In the genomic region with DNA sequence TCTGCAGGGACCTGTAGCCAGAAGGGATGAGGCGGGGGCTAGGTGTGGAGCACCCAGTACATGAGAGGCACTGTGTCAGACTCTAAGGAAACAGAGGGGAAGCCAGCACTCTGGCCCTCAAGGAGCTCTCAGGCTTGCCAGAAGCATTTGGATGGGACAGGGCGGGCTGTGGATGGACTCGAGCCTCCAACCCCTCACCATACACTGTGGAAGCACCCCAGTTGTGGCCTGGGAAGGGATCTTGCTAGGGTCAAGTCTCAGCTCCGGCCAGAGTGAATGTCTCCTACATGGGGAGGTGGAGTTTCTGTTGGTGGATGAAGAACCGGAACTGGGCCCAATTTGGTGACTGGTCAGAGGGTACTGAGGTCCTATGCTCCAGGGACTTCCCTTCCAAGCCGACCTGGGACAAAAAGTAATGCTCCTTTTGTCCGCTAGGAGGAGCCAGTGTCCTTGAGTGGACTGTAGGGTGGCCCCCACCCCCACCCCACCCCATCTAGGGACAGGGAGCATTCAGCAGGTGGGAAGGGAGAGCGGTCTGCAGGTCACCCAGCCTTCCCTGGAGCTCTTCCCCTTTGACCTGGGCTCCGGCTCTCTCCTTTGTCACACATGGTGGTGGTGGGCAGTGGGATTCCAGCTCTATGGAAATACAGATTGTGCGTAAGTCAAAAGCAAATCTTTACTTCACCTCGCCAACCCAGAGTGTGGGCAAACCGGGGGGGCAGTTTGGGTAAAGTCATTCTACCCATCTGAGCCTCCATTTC, we compare ENCODE assay signal across 8 cellular contexts. TPM values are rescaled to one million over a fixed set of nuclear protein-coding genes. Genes with fewer than 3 reads are reported as not detected.
A peak's percentile ranks its signal among the peaks of the same experiment; 100 is the strongest.
DNase-seq lines count a peak whose midpoint lies in the region; ATAC-seq, FAIRE-seq and TF ChIP-seq lines count a peak whose summit lies in the region.

No MANE protein-coding gene starts in this region.

- FAIRE-seq in K562 (lab: Jason Lieb, UNC): peak; percentile 92

- peaks cover 21 to 42% of the 10 kb centered on the region in 2 experiments; a peak in 4 of 5 replicates for H3K27me3 ChIP-seq in K562 (ENCODE audit: control insufficient read depth in 2 of 2, insufficient read depth in 2 of 2, low read length in 2 of 2)

- WGBS in K562 (ENCODE audit: insufficient coverage, low coverage, missing lambda C conversion rate): 19% methylated on average over 10 of the region's 12 CpGs

- H4K20me1 ChIP-seq in K562 (replicated peaks; ENCODE audit: control insufficient read depth, insufficient read depth, low read length): peaks cover 3% of the 10 kb centered on the region; the same call in 1 of the 2 replicates

- H3K79me2 ChIP-seq in K562 (ENCODE audit: control insufficient read depth, insufficient read depth, low read length): no peaks in the 10 kb centered on the region

- no peak for TF ChIP-seq EP300 in K562 (IDR thresholded peaks at IDR 0.05; ENCODE audit: low read length)

- H3K36me3 Mint-ChIP-seq in immature natural killer cell: no peaks in the 10 kb centered on the region

- H3K4me3 ChIP-seq in HFF-Myc (replicated peaks; ENCODE audit: low read depth, low read length) (no peak overlapping the region), K562 (no peak overlapping the region)

- intact Hi-C loops in K562 (cut with micrococcal nuclease): loop anchor here (1.0 kb wide), 1 partner anchor 113 kb away; no protein-coding TSS in a partner anchor

- peak; percentile 44 to 71 for TF ChIP-seq RAD21 in K562 (CRISPR knock-in tag; conservative IDR thresholded peaks at IDR 0.05 in 1 of 2, IDR thresholded peaks at IDR 0.05 in 1 of 2)

- no peaks in the 10 kb centered on the region for H3K9me3 ChIP-seq in K562 (replicated peaks; ENCODE audit: control insufficient read depth, insufficient read depth, low read depth, low read length)

- peaks cover 0 to 5% of the 10 kb centered on the region in 2 experiments; a peak in 1 of 5 replicates for H3K4me1 ChIP-seq in K562 (replicated peaks in 1 of 2; ENCODE audit: control insufficient read depth in 2 of 2, insufficient read depth in 2 of 2, low read length in 2 of 2)

- peak; percentile 9 for DNase-seq in COLO668 (lab: John Stamatoyannopoulos, UW; ENCODE audit: unreplicated experiment)
- DNase-seq in HFF-Myc (ENCODE audit: extremely low read depth, low read depth): peak; percentile 21
- peak; percentile 55 for DNase-seq in SKM-1 (lab: John Stamatoyannopoulos, UW; ENCODE audit: unreplicated experiment)
- DNase-seq in K562 (ENCODE audit: extremely low read depth in 1 of 4, low spot score in 3 of 4): peak; percentile 82 to 96 (median 92)
- DNase-seq in immature natural killer cell: peak; percentile 28 to 42 (median 41)
- DNase-seq in stimulated activated CD8-positive, alpha-beta memory T cell treated with anti-CD3 and anti-CD28 coated beads, Interleukin-15, amount 100 ng/mL, for 24 hours (ENCODE audit: low read depth): peak; percentile 9

- POLR2A ChIA-PET in K562 (lab: Yijun Ruan, JAX): interaction anchor here (0.6 kb wide), 2 partner anchors 11 to 142 kb away, joined by 3 to 4 read pairs; no protein-coding TSS in a partner anchor

- H3K27ac ChIP-seq in K562 (ENCODE audit: extremely low read depth, low read depth, low read length): no peak overlapping the region

- BruUV-seq in K562 (replicated peaks; lab: Mats Ljungman, UMichigan): no TSS peak

- TF ChIP-seq CTCF in HFF-Myc (IDR thresholded peaks at IDR 0.05; ENCODE audit: low read depth, low read length, missing control alignments) (peak; percentile 75), K562 (IDR thresholded peaks at IDR 0.05 in 2 of 3, conservative IDR thresholded peaks at IDR 0.05 in 1 of 3; ENCODE audit: insufficient read depth in 2 of 3, low read depth in 1 of 3, low read length in 3 of 3) (peak; percentile 75 to 82 (median 80))

- H3K4me3 Mint-ChIP-seq in immature natural killer cell: no peak overlapping the region

- no peak for TF ChIP-seq POLR2A in K562 (conservative IDR thresholded peaks at IDR 0.05)

- peaks cover 3 to 26% (median 5%) of the 10 kb centered on the region in 3 donors for H3K27me3 Mint-ChIP-seq in immature natural killer cell (ENCODE audit: low read depth in 3 of 3)

- in situ Hi-C loops in K562 (cut with MboI): loop anchor here (5.0 kb wide), 1 partner anchor 117 kb away; no protein-coding TSS in a partner anchor

- CTCF ChIA-PET in K562 (lab: Yijun Ruan, JAX; ENCODE audit: low intra/inter-chr PET ratio): interaction anchor here (0.5 to 2.2 kb wide), 3 partner anchors 27 to 121 kb away, joined by 4 to 11 read pairs (median 4); no protein-coding TSS in a partner anchor

- peaks cover 2% of the 10 kb centered on the region for H3K9me1 ChIP-seq in K562 (ENCODE audit: control insufficient read depth, insufficient read depth, low read length)

- H3K36me3 ChIP-seq in K562 (ENCODE audit: control insufficient read depth, insufficient read depth, low read length): no peaks in the 10 kb centered on the region

- H3K9me3 Mint-ChIP-seq in immature natural killer cell: no peaks in the 10 kb centered on the region

- H3K4me2 ChIP-seq in K562 (ENCODE audit: insufficient read depth, low read length): no peak overlapping the region

- no peak overlapping the region for H3K9ac ChIP-seq in K562 (ENCODE audit: insufficient read depth in 1 of 2, low read depth in 2 of 2, low read length in 2 of 2)

- H3K27ac Mint-ChIP-seq in immature natural killer cell: no peak overlapping the region

- H3K4me1 Mint-ChIP-seq in immature natural killer cell: peaks cover 0 to 1% of the 10 kb centered on the region in 2 donors

- peak; percentile 98 for ATAC-seq in K562
- no peak for ATAC-seq in GM19463 (IDR thresholded peaks at IDR 0.05; ENCODE audit: unreplicated experiment)
- no peak for ATAC-seq in HG02571 (IDR thresholded peaks at IDR 0.05; ENCODE audit: unreplicated experiment)

- no peak overlapping the region for H2AFZ ChIP-seq in K562 (ENCODE audit: low read depth, low read length)

TF ChIP-seq in K562, 482 proteins besides CTCF, POLR2A, EP300 and RAD21 (continues in another document):
- TF ChIP-seq POLR2H (tag; IDR thresholded peaks at IDR 0.05; ENCODE audit: low read depth) (no peak), NCOA2 (IDR thresholded peaks at IDR 0.05; ENCODE audit: partially characterized antibody in 2 of 2) (no peak), HMG20B (CRISPR knock-in tag; IDR thresholded peaks at IDR 0.05) (no peak), GTF2E2 (tag; IDR thresholded peaks at IDR 0.05) (no peak)
- TF ChIP-seq, protein P1, sequence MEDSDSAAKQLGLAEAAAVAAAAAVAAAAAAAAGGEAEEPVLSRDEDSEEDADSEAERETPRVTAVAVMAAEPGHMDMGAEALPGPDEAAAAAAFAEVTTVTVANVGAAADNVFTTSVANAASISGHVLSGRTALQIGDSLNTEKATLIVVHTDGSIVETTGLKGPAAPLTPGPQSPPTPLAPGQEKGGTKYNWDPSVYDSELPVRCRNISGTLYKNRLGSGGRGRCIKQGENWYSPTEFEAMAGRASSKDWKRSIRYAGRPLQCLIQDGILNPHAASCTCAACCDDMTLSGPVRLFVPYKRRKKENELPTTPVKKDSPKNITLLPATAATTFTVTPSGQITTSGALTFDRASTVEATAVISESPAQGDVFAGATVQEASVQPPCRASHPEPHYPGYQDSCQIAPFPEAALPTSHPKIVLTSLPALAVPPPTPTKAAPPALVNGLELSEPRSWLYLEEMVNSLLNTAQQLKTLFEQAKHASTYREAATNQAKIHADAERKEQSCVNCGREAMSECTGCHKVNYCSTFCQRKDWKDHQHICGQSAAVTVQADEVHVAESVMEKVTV (CRISPR knock-in tag; IDR thresholded peaks at IDR 0.05): peak; percentile 33; the same call in 1 of the 2 replicates
- TF ChIP-seq, protein P2, sequence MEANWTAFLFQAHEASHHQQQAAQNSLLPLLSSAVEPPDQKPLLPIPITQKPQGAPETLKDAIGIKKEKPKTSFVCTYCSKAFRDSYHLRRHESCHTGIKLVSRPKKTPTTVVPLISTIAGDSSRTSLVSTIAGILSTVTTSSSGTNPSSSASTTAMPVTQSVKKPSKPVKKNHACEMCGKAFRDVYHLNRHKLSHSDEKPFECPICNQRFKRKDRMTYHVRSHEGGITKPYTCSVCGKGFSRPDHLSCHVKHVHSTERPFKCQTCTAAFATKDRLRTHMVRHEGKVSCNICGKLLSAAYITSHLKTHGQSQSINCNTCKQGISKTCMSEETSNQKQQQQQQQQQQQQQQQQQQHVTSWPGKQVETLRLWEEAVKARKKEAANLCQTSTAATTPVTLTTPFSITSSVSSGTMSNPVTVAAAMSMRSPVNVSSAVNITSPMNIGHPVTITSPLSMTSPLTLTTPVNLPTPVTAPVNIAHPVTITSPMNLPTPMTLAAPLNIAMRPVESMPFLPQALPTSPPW (CRISPR knock-in tag; IDR thresholded peaks at IDR 0.05): peak; percentile 85

RNA-seq across cellular contexts. Expression of a gene that starts 20.3 kb away (rescaled TPM):
- 85.2 and 139 TPM in 2 replicates for total RNA-seq in K562 (2011; cell fraction: chromatin; rRNA removed; ENCODE audit: low replicate concordance)
- total RNA-seq in K562 (2011; cell fraction: nucleolus; rRNA removed): 115 and 129 TPM in 2 replicates
- 138 and 143 TPM in 2 replicates for total RNA-seq in K562 (2011; cell fraction: nucleoplasm; rRNA removed)
- total RNA-seq in K562 (2014; rRNA removed) (252 and 320 TPM in 2 replicates), K562 (2014; rRNA removed; fragmentation: Illumina TruSeq; extraction: Trizol) (307 and 349 TPM in 2 replicates), K562 (2015; rRNA removed; fragmentation: Illumina TruSeq; extraction: Trizol) (259 and 265 TPM in 2 replicates), K562 (2021) (447 and 460 TPM in 2 replicates)
- polyA plus RNA-seq in K562 (2011; rRNA removed) (818 and 879 TPM in 2 replicates), K562 (2014; fragmentation: Illumina TruSeq; extraction: Trizol) (486 and 570 TPM in 2 replicates), K562 (2014; fragmentation: Nextera tagmentation; extraction: Ambion mirVana) (100 to 1,000 TPM; 191 to 412 TPM), K562 (2014; rRNA removed) (322 and 377 TPM in 2 replicates), immature natural killer cell (100 to 1,000 TPM; 166 to 274 (median 228) TPM)
- 709 and 767 TPM in 2 replicates for polyA plus RNA-seq in K562 (2011; cell fraction: cytosol; rRNA removed)
- polyA plus RNA-seq in K562 (2011; cell fraction: nucleus; rRNA removed): 244 and 297 TPM in 2 replicates
- 257 and 546 TPM in 2 replicates for polyA plus RNA-seq in K562 (2012)
- polyA minus RNA-seq in K562 (2011; rRNA and poly(A)+ RNA removed): 533 and 763 TPM in 2 replicates
- 146 and 192 TPM in 2 replicates for polyA minus RNA-seq in K562 (2011; cell fraction: cytosol; rRNA and poly(A)+ RNA removed)
- polyA minus RNA-seq in K562 (2011; cell fraction: nucleus; rRNA and poly(A)+ RNA removed): 40.4 and 68.0 TPM in 2 replicates

Comparison
In these comparisons a context has a peak if more than half of its experiments do, and no peak if none do; other contexts are left out.
1. DNase-seq: peak in every context shown above with its lines; median percentile 92 in K562; 55 in SKM-1; 41 in immature natural killer cell; 21 in HFF-Myc; 9 in COLO668; 9 in stimulated activated CD8-positive, alpha-beta memory T cell treated with anti-CD3 and anti-CD28 coated beads, Interleukin-15, amount 100 ng/mL, for 24 hours.